1 cellular context compared by ENCODE assay signal in genomic region chr1:234955107-234955731, GRCh38.
TF ChIP-seq lines count a peak whose summit lies in the region.

No MANE protein-coding gene starts in this region.

TF ChIP-seq in HepG2, 621 proteins besides CTCF, POLR2A, EP300 and RAD21 (continued from another document and continues in another):
- no peak for TF ChIP-seq HMGXB3 (CRISPR knock-in tag; IDR thresholded peaks at IDR 0.05; ENCODE audit: borderline replicate concordance)
- TF ChIP-seq ZNF563 (CRISPR knock-in tag; IDR thresholded peaks at IDR 0.05), result no peak
- no peak for TF ChIP-seq ZNF782 (CRISPR knock-in tag; IDR thresholded peaks at IDR 0.05; ENCODE audit: borderline replicate concordance)
- no peak for TF ChIP-seq SRSF9 (IDR thresholded peaks at IDR 0.05; ENCODE audit: borderline replicate concordance, insufficient read depth, low read depth, low read length, poor library complexity, severe bottlenecking)
- no peak for TF ChIP-seq FUBP1 (CRISPR knock-in tag; IDR thresholded peaks at IDR 0.05; ENCODE audit: borderline replicate concordance)
- TF ChIP-seq RARG (CRISPR knock-in tag; IDR thresholded peaks at IDR 0.05; ENCODE audit: low read depth), result no peak
- no peak for TF ChIP-seq MTA3 (CRISPR knock-in tag; IDR thresholded peaks at IDR 0.05)
- TF ChIP-seq ATF3 (CRISPR knock-in tag; IDR thresholded peaks at IDR 0.05), result no peak
- TF ChIP-seq CHD4 (IDR thresholded peaks at IDR 0.05; ENCODE audit: borderline replicate concordance, low read length), result no peak
- TF ChIP-seq ZNF609 (CRISPR knock-in tag; IDR thresholded peaks at IDR 0.05; ENCODE audit: borderline replicate concordance), result peak; percentile 49; the same call in 1 of the 2 replicates
- TF ChIP-seq ZNF383 (CRISPR knock-in tag; IDR thresholded peaks at IDR 0.05; ENCODE audit: borderline replicate concordance), result no peak
- TF ChIP-seq ONECUT2 (CRISPR knock-in tag; IDR thresholded peaks at IDR 0.05), result no peak
- TF ChIP-seq ZBTB40 (IDR thresholded peaks at IDR 0.05), result no peak
- 0 out of 2 replicates have a peak, but pooled peaks have one; percentile 22 for TF ChIP-seq ZBTB40 (CRISPR knock-in tag; IDR thresholded peaks at IDR 0.05)
- no peak for TF ChIP-seq GLI4 (CRISPR knock-in tag; IDR thresholded peaks at IDR 0.05; ENCODE audit: borderline replicate concordance)
- no peak for TF ChIP-seq KDM4B (CRISPR knock-in tag; IDR thresholded peaks at IDR 0.05)
- TF ChIP-seq SMC3 (IDR thresholded peaks at IDR 0.05; ENCODE audit: low read length), result peak; percentile 20; the same call in 1 of the 2 replicates
- TF ChIP-seq GATA4 (IDR thresholded peaks at IDR 0.05; ENCODE audit: borderline replicate concordance, low read depth), result no peak
- no peak for TF ChIP-seq THRA (CRISPR knock-in tag; IDR thresholded peaks at IDR 0.05; ENCODE audit: borderline replicate concordance)
- no peak for TF ChIP-seq NFATC3 (CRISPR knock-in tag; IDR thresholded peaks at IDR 0.05)
- TF ChIP-seq ZNF644 (CRISPR knock-in tag; IDR thresholded peaks at IDR 0.05; ENCODE audit: low read depth), result peak; percentile 66; the same call in 1 of the 2 replicates
- no peak for TF ChIP-seq GRHL1 (CRISPR knock-in tag; conservative IDR thresholded peaks at IDR 0.05)
- TF ChIP-seq SMARCE1 (IDR thresholded peaks at IDR 0.05; ENCODE audit: borderline replicate concordance), result no peak
- 0 out of 2 replicates have a peak, but pooled peaks have one; percentile 50 for TF ChIP-seq NR0B2 (CRISPR knock-in tag; IDR thresholded peaks at IDR 0.05)
